In the genomic region with DNA sequence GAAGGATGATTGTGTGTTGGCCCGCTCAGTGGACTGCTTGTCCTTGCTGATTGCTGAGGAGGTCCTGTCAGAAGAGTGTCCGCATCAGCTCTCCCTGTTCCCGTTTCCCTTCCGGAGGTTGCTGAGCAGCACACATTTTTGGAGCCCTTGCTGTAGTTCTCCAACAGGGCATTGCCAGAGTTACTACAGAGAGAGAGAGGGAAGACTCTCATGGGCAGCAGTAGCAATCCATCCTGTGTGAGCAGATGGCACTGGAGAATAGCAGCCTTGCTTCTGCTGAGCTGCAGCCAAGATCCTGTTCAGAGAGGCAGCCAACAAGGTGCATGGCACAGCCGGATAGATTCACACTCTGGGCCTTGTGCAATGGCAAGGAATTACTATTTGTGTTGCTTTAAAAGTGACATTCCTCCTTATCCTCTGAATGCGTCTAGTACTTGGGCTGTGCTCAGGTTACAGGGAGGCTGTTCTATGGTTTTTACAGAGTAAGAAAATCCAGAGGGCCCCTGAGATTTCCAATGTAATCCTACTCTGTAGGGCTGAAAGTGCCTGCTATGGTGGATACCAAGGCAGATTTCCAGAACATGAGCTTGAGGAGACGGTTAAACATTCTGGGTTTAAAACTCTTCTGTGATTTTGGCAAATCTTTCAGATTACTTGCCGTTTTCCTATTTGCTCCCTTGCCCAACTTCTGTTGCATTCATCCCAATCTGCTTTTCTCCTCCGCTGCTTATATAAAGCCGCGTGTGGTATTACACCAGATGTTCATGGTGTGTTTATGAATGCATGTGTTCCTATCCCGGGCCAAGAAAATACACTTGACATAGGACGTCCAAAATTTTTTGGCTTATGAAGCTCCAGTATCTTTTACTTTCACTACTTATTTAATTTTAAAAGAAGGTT, we compare ENCODE assay signal across 1 cellular context.
TF ChIP-seq lines count a peak whose summit lies in the region.

No MANE protein-coding gene starts in this region.

TF ChIP-seq in H1, 55 proteins besides CTCF, POLR2A, EP300 and RAD21:
- TF ChIP-seq POLR2AphosphoS5 (IDR thresholded peaks at IDR 0.05; ENCODE audit: low read depth, low read length) (no peak), CBX8 (IDR thresholded peaks at IDR 0.05; ENCODE audit: borderline replicate concordance, low read depth, low read length) (no peak), CTBP2 (IDR thresholded peaks at IDR 0.05; ENCODE audit: borderline replicate concordance, insufficient read depth, insufficient read length, low read length) (no peak), KDM1A (IDR thresholded peaks at IDR 0.05; ENCODE audit: borderline replicate concordance, low read length) (no peak), BRCA1 (IDR thresholded peaks at IDR 0.05; ENCODE audit: low read depth, low read length) (no peak), POU5F1 (IDR thresholded peaks at IDR 0.05; ENCODE audit: low read depth, low read length) (no peak), EZH2 (IDR thresholded peaks at IDR 0.05; ENCODE audit: low read depth, low read length, severe bottlenecking) (no peak), FOSL1 (IDR thresholded peaks at IDR 0.05; ENCODE audit: insufficient read depth, low read depth, low read length) (no peak), CBX5 (IDR thresholded peaks at IDR 0.05; ENCODE audit: low read depth, low read length) (no peak)
- TF ChIP-seq, protein P1, sequence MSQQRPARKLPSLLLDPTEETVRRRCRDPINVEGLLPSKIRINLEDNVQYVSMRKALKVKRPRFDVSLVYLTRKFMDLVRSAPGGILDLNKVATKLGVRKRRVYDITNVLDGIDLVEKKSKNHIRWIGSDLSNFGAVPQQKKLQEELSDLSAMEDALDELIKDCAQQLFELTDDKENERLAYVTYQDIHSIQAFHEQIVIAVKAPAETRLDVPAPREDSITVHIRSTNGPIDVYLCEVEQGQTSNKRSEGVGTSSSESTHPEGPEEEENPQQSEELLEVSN (IDR thresholded peaks at IDR 0.05): no peak
- TF ChIP-seq, protein P2, sequence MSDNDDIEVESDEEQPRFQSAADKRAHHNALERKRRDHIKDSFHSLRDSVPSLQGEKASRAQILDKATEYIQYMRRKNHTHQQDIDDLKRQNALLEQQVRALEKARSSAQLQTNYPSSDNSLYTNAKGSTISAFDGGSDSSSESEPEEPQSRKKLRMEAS (IDR thresholded peaks at IDR 0.05): no peak
TF ChIP-seq in H1: peak in this region for 0.
